In genomic region chr5:132270706-132271105, GRCh38 we compare ENCODE assay signal across 22 cellular contexts. TPM values are rescaled to one million over a fixed set of nuclear protein-coding genes. Genes with fewer than 3 reads are reported as not detected.
A peak's percentile ranks its signal among the peaks of the same experiment; 100 is the strongest.
DNase-seq lines count a peak whose midpoint lies in the region; ATAC-seq, FAIRE-seq and TF ChIP-seq lines count a peak whose summit lies in the region.
"Had no signal": no experiment of that assay in that cellular context is flagged by ENCODE, and none has a peak within 500 bp of the region (broad histone marks: within the 10 kb centered on the region; RNA-seq: fewer than 3 reads in every experiment).

No MANE protein-coding gene starts in this region.

- ATAC-seq in HG03432 (IDR thresholded peaks at IDR 0.05; ENCODE audit: unreplicated experiment), result no peak

- no peak overlapping the region for H3K9ac ChIP-seq in kidney (ENCODE audit: low read length in 2 of 2)
- H3K9ac ChIP-seq: KMS-11 had no signal

- H3K9me3 ChIP-seq in kidney (ENCODE audit: control insufficient read depth in 1 of 2, low read length in 2 of 2), result no peaks in the 10 kb centered on the region
- no peaks in the 10 kb centered on the region for H3K9me3 ChIP-seq in spleen
- H3K9me3 ChIP-seq: suprapubic skin had no signal

- TF ChIP-seq CTCF in RWPE1 (conservative IDR thresholded peaks at IDR 0.05; ENCODE audit: low read depth) (no peak), kidney (IDR thresholded peaks at IDR 0.05; ENCODE audit: borderline replicate concordance, extremely low read depth, insufficient read depth) (no peak), spleen (IDR thresholded peaks at IDR 0.05 in 8 of 11, conservative IDR thresholded peaks at IDR 0.05 in 3 of 11) (no peak)

- H3K4me1 ChIP-seq in kidney (ENCODE audit: control insufficient read depth in 1 of 2, insufficient read depth in 1 of 2, low read depth in 1 of 2, low read length in 2 of 2) (peaks cover 8 to 26% of the 10 kb centered on the region in 2 donors), spleen (peaks cover 0 to 23% (median 10%) of the 10 kb centered on the region in 6 donors)

- H3K36me3 ChIP-seq in kidney (ENCODE audit: control insufficient read depth in 1 of 2, insufficient read depth in 2 of 2, low read length in 2 of 2), result peaks cover 2 to 6% of the 10 kb centered on the region in 2 donors
- H3K36me3 ChIP-seq in spleen, result no peaks in the 10 kb centered on the region

- DNase-seq in DMS 273 treated with DMSO at 0.1 percent for 48 hours (lab: John Stamatoyannopoulos, UW) (peak; percentile 27), RWPE1 (ENCODE audit: low spot score) (no peak), kidney (peak; percentile 65), spleen (peak; percentile 45), NCI-H187 (lab: John Stamatoyannopoulos, UW) (no peak), NCI-H748 (lab: John Stamatoyannopoulos, UW; ENCODE audit: unreplicated experiment) (no peak)
- no peak for DNase-seq in effector CD4-positive, alpha-beta T cell
- DNase-seq: activated B cell treated with CpG ODN at 0.5 μM for 24 hours; activated CD4-positive, alpha-beta memory T cell treated with anti-CD3 and anti-CD28 coated beads, Interleukin-2, amount 10 ng/mL, durations not matched to agents 7 days and 5 days; activated T-cell treated with anti-CD3 and anti-CD28 coated beads, Interleukin-2, amount 50 U/mL, for 24 hours; DMS53; foreskin fibroblast; hypothalamus; mammary epithelial cell; NCI-H146; NCI-H2171; NCI-H526 treated with DMSO at 0.1 percent for 48 hours had no signal

- 82 to 91% (median 86%) methylated on average over 6 of the region's 6 CpGs for WGBS in spleen, 5 donors

- intact Hi-C loops in kidney (cut with DNase I), result no loop called here
- intact Hi-C loops in spleen (cut with DNase I; ENCODE audit: low total_unique reads), result no loop called here

- POLR2A ChIA-PET in RWPE1 (lab: Yijun Ruan, JAX; ENCODE audit: low non-redundant PET), result no interaction called here

- H3K27me3 ChIP-seq in spleen (replicated peaks in 1 of 7), result peaks cover 0 to 15% (median 0%) of the 10 kb centered on the region in 7 donors
- H3K27me3 ChIP-seq: suprapubic skin had no signal

- H3K27ac ChIP-seq in RWPE1 (peak overlapping the region; percentile 98), kidney (ENCODE audit: low read depth in 2 of 2, low read length in 2 of 2) (no peak overlapping the region), spleen (no peak overlapping the region)
- H3K27ac ChIP-seq: KMS-11, suprapubic skin had no signal

- H3K4me3 ChIP-seq in kidney (ENCODE audit: low read length in 2 of 2) (no peak overlapping the region), spleen (no peak overlapping the region)
- H3K4me3 ChIP-seq: suprapubic skin had no signal

- no peak for TF ChIP-seq POLR2A in spleen (IDR thresholded peaks at IDR 0.05)

- no peak for FAIRE-seq in kidney (lab: Jason Lieb, UNC)
- FAIRE-seq: bronchial epithelial cell had no signal

- CTCF ChIA-PET in RWPE1 (lab: Yijun Ruan, JAX), result no interaction called here

RNA-seq across cellular contexts. Expression of gene PDLIM4, which starts 13.2 kb away (rescaled TPM):
- total RNA-seq in kidney (47.0 TPM), spleen (10 to 100 TPM in 1 of 7 donors, 1 to 10 TPM in 6; 3.5 to 17.4 (median 9.0) TPM)
- polyA plus RNA-seq in kidney (ENCODE audit: insufficient read depth, low read depth, low replicate concordance) (31.6 TPM), spleen (10 to 100 TPM in 1 of 3 donors, 1 to 10 TPM in 2; 7.5 to 16.9 (median 9.0) TPM)
- total RNA-seq: activated B cell treated with CpG ODN at 0.5 μM for 24 hours; activated CD4-positive, alpha-beta memory T cell treated with anti-CD3 and anti-CD28 coated beads, Interleukin-2, amount 10 ng/mL, durations not matched to agents 7 days and 5 days had no signal
- polyA plus RNA-seq: CD8-positive, alpha-beta memory T cell had no signal

RNA-seq across cellular contexts. Expression of gene SLC22A4, which starts 23.5 kb away (rescaled TPM):
- 2.4 TPM for total RNA-seq in kidney
- 7.6 TPM for polyA plus RNA-seq in kidney (ENCODE audit: insufficient read depth, low read depth, low replicate concordance)
- total RNA-seq in spleen, result 10 to 100 TPM in 4 of 7 donors, 1 to 10 TPM in 3; 6.3 to 25.1 (median 11.5) TPM
- polyA plus RNA-seq in spleen, result 1 to 10 TPM in 2 of 3 donors, under 1 TPM in 1; 0.47 to 2.3 (median 1.7) TPM
- total RNA-seq: activated B cell treated with CpG ODN at 0.5 μM for 24 hours had no signal

RNA-seq across cellular contexts. Expression of gene P4HA2, which starts 43.1 kb away (rescaled TPM):
- 32.5 TPM for total RNA-seq in kidney
- 54.1 TPM for polyA plus RNA-seq in kidney (ENCODE audit: insufficient read depth, low read depth, low replicate concordance)
- 10 to 100 TPM in 6 of 7 donors, 1 to 10 TPM in 1; 8.2 to 38.1 (median 15.6) TPM for total RNA-seq in spleen
- polyA plus RNA-seq in spleen, result 1 to 10 TPM; 2.7 to 4.8 (median 4.1) TPM
- polyA plus RNA-seq: CD8-positive, alpha-beta memory T cell had no signal

Comparison
In these comparisons a context has a peak if more than half of its experiments do, and no peak if none do; other contexts are left out.
1. DNase-seq: peak in DMS 273 treated with DMSO at 0.1 percent for 48 hours (single experiment), kidney (single experiment) and spleen (single experiment); none in RWPE1 (single experiment), NCI-H187 (0 of 2), NCI-H748 (single experiment) and effector CD4-positive, alpha-beta T cell (single experiment).